ENCODE assay signal across 33 cellular contexts in genomic region chr12:130441771-130442760, GRCh38.
"Had no signal": no experiment of that assay in that cellular context is flagged by ENCODE, and none has a peak within 500 bp of the region (broad histone marks: within the 10 kb centered on the region; RNA-seq: fewer than 3 reads in every experiment).

No MANE protein-coding gene starts in this region.

- H3K4me1 ChIP-seq: adrenal gland, SJSA1 had no signal

- H3K36me3 ChIP-seq: adrenal gland, brain microvascular endothelial cell, MG63, SJSA1 had no signal

- H3K4me3 Mint-ChIP-seq: activated CD4-positive, alpha-beta T cell treated with anti-CD3 and anti-CD28 coated beads for 36 hours; activated CD4-positive, alpha-beta T cell treated with anti-CD3 and anti-CD28 coated beads, Interleukin-2, amount 10 ng/mL, durations not matched to agents 7 days and 5 days; activated naive CD4-positive, alpha-beta T cell treated with anti-CD3 and anti-CD28 coated beads for 36 hours; activated T-cell treated with anti-CD3 and anti-CD28 coated beads, Interleukin-2, amount 50 U/mL, for 4 hours; activated T-helper 1 cell treated with anti-CD3 and anti-CD28 coated beads, Interleukin-12 subunit alpha, Interleukin-12 subunit beta, Interleukin-2, Interleukin-4 antibody, amounts not matched to agents 30 ng/mL and 10 ng/mL and 1 ng/mL, durations not matched to agents 14 hours and 24 hours and 36 hours; T-helper 1 cell treated with Interleukin-12 subunit alpha and Interleukin-12 subunit beta and Interleukin-4 antibody, amounts not matched to agents 30 μg/mL and 1 μg/mL, for 36 hours; T-helper 2 cell treated with Interferon-gamma antibody and Interleukin-4, amounts not matched to agents 5 μg/mL and 100 μg/mL, for 36 hours; WTC11 had no signal

- H3K9ac ChIP-seq: SK-N-SH had no signal

- H3K27ac ChIP-seq: adrenal gland, brain microvascular endothelial cell, SJSA1 had no signal

- H3K27me3 ChIP-seq: adrenal gland, brain microvascular endothelial cell, MG63, SJSA1 had no signal

- ATAC-seq: activated CD4-positive, alpha-beta T cell treated with anti-CD3 and anti-CD28 coated beads for 36 hours; activated CD4-positive, CD25-positive, alpha-beta regulatory T cell treated with anti-CD3 and anti-CD28 coated beads, Interleukin-2, amount 50 U/mL, for 24 hours; activated naive CD4-positive, alpha-beta T cell treated with anti-CD3 and anti-CD28 coated beads, Interleukin-2, amount 50 U/mL, for 72 hours; activated T-cell treated with anti-CD3 and anti-CD28 coated beads, Interleukin-2, amount 50 U/mL, for 4 hours; Panc1; WTC11 had no signal

- H3K4me1 Mint-ChIP-seq: activated CD4-positive, alpha-beta T cell treated with anti-CD3 and anti-CD28 coated beads for 36 hours; activated CD4-positive, alpha-beta T cell treated with anti-CD3 and anti-CD28 coated beads, Interleukin-2, amount 10 ng/mL, durations not matched to agents 7 days and 5 days; WTC11 had no signal

- H3K4me3 ChIP-seq: adrenal gland, MG63, SJSA1 had no signal

- FAIRE-seq: TTC549 had no signal

- H3K36me3 Mint-ChIP-seq: activated naive CD4-positive, alpha-beta T cell treated with anti-CD3 and anti-CD28 coated beads, Interleukin-2, amount 50 U/mL, for 72 hours had no signal

- DNase-seq: activated CD4-positive, alpha-beta T cell treated with anti-CD3 and anti-CD28 coated beads for 36 hours; activated CD4-positive, alpha-beta T cell treated with anti-CD3 and anti-CD28 coated beads, Interleukin-2, amount 10 ng/mL, durations not matched to agents 7 days and 5 days; activated CD4-positive, alpha-beta T cell treated with anti-CD3 and anti-CD28 coated beads, Interleukin-2, amount 50 U/mL, for 48 hours; activated CD8-positive, alpha-beta memory T cell treated with anti-CD3 and anti-CD28 coated beads, Interleukin-2, amount 50 U/mL, for 4 hours; activated gamma-delta T cell treated with Interleukin-2 at 50 U/mL for 16 hours; activated naive CD4-positive, alpha-beta T cell treated with anti-CD3 and anti-CD28 coated beads for 36 hours; activated T-cell treated with anti-CD3 and anti-CD28 coated beads for 4 hours; activated T-cell treated with anti-CD3 and anti-CD28 coated beads, Interleukin-2, amount 50 U/mL, for 4 hours; adrenal gland; anterior cingulate cortex; brain microvascular endothelial cell; Kasumi-1; KG1; MG63; NCI-H1048; NCI-H1105 treated with DMSO at 0.1 percent for 48 hours; NCI-H1436; NCI-H1694; NCI-H1930; NCI-H2081 treated with DMSO at 0.1 percent for 48 hours; NCI-H226; NCI-H524 treated with DMSO at 0.1 percent for 48 hours; SHP77 treated with DMSO at 0.1 percent for 48 hours; SK-N-SH had no signal

- H3K27ac Mint-ChIP-seq: activated CD4-positive, alpha-beta T cell treated with anti-CD3 and anti-CD28 coated beads for 36 hours; activated CD4-positive, alpha-beta T cell treated with anti-CD3 and anti-CD28 coated beads, Interleukin-2, amount 10 ng/mL, durations not matched to agents 7 days and 5 days; activated naive CD4-positive, alpha-beta T cell treated with anti-CD3 and anti-CD28 coated beads for 36 hours; activated naive CD4-positive, alpha-beta T cell treated with anti-CD3 and anti-CD28 coated beads, Interleukin-2, amount 50 U/mL, for 72 hours; activated T-helper 1 cell treated with anti-CD3 and anti-CD28 coated beads, Interleukin-12 subunit alpha, Interleukin-12 subunit beta, Interleukin-2, Interleukin-4 antibody, amounts not matched to agents 30 ng/mL and 10 ng/mL and 1 ng/mL, durations not matched to agents 14 hours and 24 hours and 36 hours; T-helper 1 cell treated with Interleukin-12 subunit alpha and Interleukin-12 subunit beta and Interleukin-4 antibody, amounts not matched to agents 30 μg/mL and 1 μg/mL, for 36 hours; T-helper 2 cell treated with Interferon-gamma antibody and Interleukin-4, amounts not matched to agents 5 μg/mL and 100 μg/mL, for 36 hours; WTC11 had no signal

- H3K4me2 ChIP-seq: SK-N-SH had no signal

- H3K27me3 Mint-ChIP-seq: activated CD4-positive, alpha-beta T cell treated with anti-CD3 and anti-CD28 coated beads for 36 hours; activated CD4-positive, alpha-beta T cell treated with anti-CD3 and anti-CD28 coated beads, Interleukin-2, amount 10 ng/mL, durations not matched to agents 7 days and 5 days had no signal

- H3K9me3 ChIP-seq: adrenal gland, MG63, SK-N-SH had no signal
